In genomic region chr15:63749330-63749942, GRCh38 we compare ENCODE assay signal across 17 cellular contexts.
DNase-seq lines count a peak whose midpoint lies in the region; ATAC-seq and TF ChIP-seq lines count a peak whose summit lies in the region.
"Had no signal": no experiment of that assay in that cellular context is flagged by ENCODE, and none has a peak within 500 bp of the region (broad histone marks: within the 10 kb centered on the region; RNA-seq: fewer than 3 reads in every experiment).

No MANE protein-coding gene starts in this region.

- H3K9me2 ChIP-seq in PC-3 (replicated peaks; ENCODE audit: low read length) = no peaks in the 10 kb centered on the region

- no peaks in the 10 kb centered on the region for H3K79me1 ChIP-seq in H9 (ENCODE audit: insufficient read depth, low read depth, low read length, poor library complexity, severe bottlenecking)

- intact Hi-C loops in CD8-positive, alpha-beta T cell (cut with DNase I, micrococcal nuclease) = no loop called here
- intact Hi-C loops in PC-3 (cut with micrococcal nuclease) = no loop called here
- intact Hi-C loops in posterior cingulate gyrus (cut with DNase I) = no loop called here

- no peak overlapping the region for H3K56ac ChIP-seq in H9 (ENCODE audit: insufficient read length, low read depth, low read length)

- no peak overlapping the region for H2BK5ac ChIP-seq in H9 (ENCODE audit: insufficient read length, low read length)

- H3K18ac ChIP-seq in H9 (ENCODE audit: insufficient read length, low read depth, low read length) = no peak overlapping the region

- WGBS in H9 (ENCODE audit: extremely low coverage, insufficient read length, low lambda C conversion rate) = no CpG with 5 or more reads among the region's 2 CpGs

- H2BK120ac ChIP-seq in H9 (ENCODE audit: low read depth, low read length, poor library complexity, severe bottlenecking) = no peak overlapping the region

- peaks cover 37% of the 10 kb centered on the region for H3K36me3 ChIP-seq in CD8-positive, alpha-beta T cell (ENCODE audit: insufficient read depth, low read length)
- peaks cover 8% of the 10 kb centered on the region for H3K36me3 ChIP-seq in PC-3 (ENCODE audit: low read depth, low read length)

- no peak overlapping the region for H4K8ac ChIP-seq in H9 (replicated peaks; ENCODE audit: insufficient read length, low read depth, low read length)

- DNase-seq in CD8-positive, alpha-beta T cell = no peak
- DNase-seq in H9 = no peak
- peak; percentile 5 for DNase-seq in PC-3
- peak; percentile 9 for DNase-seq in fibroblast of villous mesenchyme (ENCODE audit: low read depth)
- no peak for DNase-seq in posterior cingulate gyrus
- DNase-seq in activated naive CD4-positive, alpha-beta T cell treated with Interleukin-2 at 50 U/mL for 16 hours = no peak
- DNase-seq in hippocampal formation (lab: John Stamatoyannopoulos, UW) = no peak
- DNase-seq in stimulated activated naive CD8-positive, alpha-beta T cell treated with anti-CD3 and anti-CD28 coated beads, Interleukin-15, amount 100 ng/mL, for 72 hours = no peak
- DNase-seq: BE2C; CD4-positive, CD25-positive, alpha-beta regulatory T cell; DMS153; H7; NCI-H1417; NCI-H187 treated with DMSO at 0.1 percent for 48 hours; NCI-H226; NCI-H524 treated with DMSO at 0.1 percent for 48 hours; PC-9 had no signal

- no peak overlapping the region for H2BK20ac ChIP-seq in H9 (ENCODE audit: low read depth, low read length, poor library complexity, severe bottlenecking)

- H4K20me1 ChIP-seq in H9 (ENCODE audit: control insufficient read depth, insufficient read depth, insufficient read length) (no peaks in the 10 kb centered on the region), PC-3 (ENCODE audit: low read length) (peaks cover 3% of the 10 kb centered on the region; the same call in 1 of the 2 replicates)

- no peak overlapping the region for H2AK5ac ChIP-seq in H9 (ENCODE audit: insufficient read length, low read length)

- H3K9ac ChIP-seq in H9 (ENCODE audit: extremely low read depth, insufficient read length, low read length) (no peak overlapping the region), PC-3 (ENCODE audit: low read length) (no peak overlapping the region)

- no peaks in the 10 kb centered on the region for H3K27me3 ChIP-seq in CD8-positive, alpha-beta T cell (ENCODE audit: insufficient read depth, low read length)
- no peaks in the 10 kb centered on the region for H3K27me3 ChIP-seq in H9 (ENCODE audit: insufficient read depth, low read length)
- H3K27me3 ChIP-seq in PC-3 (ENCODE audit: low read length) = no peaks in the 10 kb centered on the region
- H3K27me3 ChIP-seq: BE2C had no signal

- peaks cover 79% of the 10 kb centered on the region for H3K36me3 Mint-ChIP-seq in CD8-positive, alpha-beta T cell
- H3K36me3 Mint-ChIP-seq in H9 (ENCODE audit: insufficient read depth in 1 of 3, low read depth in 3 of 3) = peaks cover 14 to 28% (median 18%) of the 10 kb centered on the region in 3 experiments; a peak in 6 of 7 replicates

- no peak overlapping the region for H3K4me3 ChIP-seq in CD8-positive, alpha-beta T cell (ENCODE audit: low read depth, low read length)
- no peak overlapping the region for H3K4me3 ChIP-seq in PC-3 (ENCODE audit: low read length)
- no peak overlapping the region for H3K4me3 ChIP-seq in fibroblast of villous mesenchyme (ENCODE audit: low read depth, low read length)
- H3K4me3 ChIP-seq: PC-9 had no signal

- BruUV-seq in PC-3 (replicated peaks; lab: Mats Ljungman, UMichigan) = no TSS peak

- H3K4me2 ChIP-seq in H9 (ENCODE audit: insufficient read depth, insufficient read length, low read length) = no peak overlapping the region
- no peak overlapping the region for H3K4me2 ChIP-seq in PC-3 (ENCODE audit: low read length)
- H3K4me2 ChIP-seq: PC-9 had no signal

- H3K4me1 Mint-ChIP-seq in CD8-positive, alpha-beta T cell (ENCODE audit: low read depth) = peaks cover 6% of the 10 kb centered on the region
- H3K4me1 Mint-ChIP-seq in H9 = peaks cover 0 to 8% of the 10 kb centered on the region in 2 experiments; a peak in 2 of 4 replicates
- H3K4me1 Mint-ChIP-seq in stimulated activated naive CD8-positive, alpha-beta T cell treated with anti-CD3 and anti-CD28 coated beads, Interleukin-15, amount 100 ng/mL, for 72 hours = no peaks in the 10 kb centered on the region

- H3K9me3 Mint-ChIP-seq in CD8-positive, alpha-beta T cell = peaks cover 5% of the 10 kb centered on the region
- H3K9me3 Mint-ChIP-seq in H9 = no peaks in the 10 kb centered on the region
- H3K9me3 Mint-ChIP-seq in stimulated activated naive CD8-positive, alpha-beta T cell treated with anti-CD3 and anti-CD28 coated beads, Interleukin-15, amount 100 ng/mL, for 72 hours = peaks cover 0 to 7% of the 10 kb centered on the region in 2 donors

- H4K5ac ChIP-seq in H9 (ENCODE audit: insufficient read length, low read depth, low read length) = no peak overlapping the region

- POLR2A ChIA-PET in CD8-positive, alpha-beta T cell (lab: Charles Lee) = interaction anchor here (0.6 kb wide), 1 partner anchor 75 kb away, joined by 3 read pairs; no protein-coding TSS in a partner anchor
- POLR2A ChIA-PET in PC-3 (lab: Charles Lee; ENCODE audit: unreplicated experiment) = no interaction called here

- no peak overlapping the region for H3T11ph ChIP-seq in H9 (ENCODE audit: low read length)

- ATAC-seq in CD8-positive, alpha-beta T cell = peak; percentile 50
- ATAC-seq in PC-3 = peak; percentile 60
- no peak for ATAC-seq in stimulated activated naive CD8-positive, alpha-beta T cell treated with anti-CD3 and anti-CD28 coated beads, Interleukin-15, amount 100 ng/mL, for 72 hours

- no peaks in the 10 kb centered on the region for H3K27me3 Mint-ChIP-seq in CD8-positive, alpha-beta T cell (ENCODE audit: low read depth)
- no peaks in the 10 kb centered on the region for H3K27me3 Mint-ChIP-seq in H9 (ENCODE audit: low read depth)
- no peaks in the 10 kb centered on the region for H3K27me3 Mint-ChIP-seq in stimulated activated naive CD8-positive, alpha-beta T cell treated with anti-CD3 and anti-CD28 coated beads, Interleukin-15, amount 100 ng/mL, for 72 hours
- H3K27me3 Mint-ChIP-seq: CD4-positive, CD25-positive, alpha-beta regulatory T cell had no signal

- H2BK15ac ChIP-seq in H9 (ENCODE audit: low read depth, low read length) = no peak overlapping the region

- no peak overlapping the region for H3K27ac Mint-ChIP-seq in CD8-positive, alpha-beta T cell
- H3K27ac Mint-ChIP-seq in H9 = peak overlapping the region in 2 of 3 experiments; percentile 24 to 70; a peak in 1 of 7 replicates
- no peak overlapping the region for H3K27ac Mint-ChIP-seq in stimulated activated naive CD8-positive, alpha-beta T cell treated with anti-CD3 and anti-CD28 coated beads, Interleukin-15, amount 100 ng/mL, for 72 hours
- H3K27ac Mint-ChIP-seq: CD4-positive, CD25-positive, alpha-beta regulatory T cell had no signal

- H3K4ac ChIP-seq in H9 (ENCODE audit: low read depth, low read length) = no peak overlapping the region

- no peaks in the 10 kb centered on the region for H3K23me2 ChIP-seq in H9 (ENCODE audit: insufficient read length, low read depth, low read length, poor library complexity, severe bottlenecking)

- CTCF ChIA-PET in CD8-positive, alpha-beta T cell (lab: Charles Lee) = interaction anchor here (0.8 to 2.0 kb wide), 4 partner anchors 262 to 344 kb away, joined by 3 to 6 read pairs (median 4); partner anchors contain the start of genes CIAO2A and DAPK2
- CTCF ChIA-PET in PC-3 (lab: Charles Lee) = no interaction called here

- no peak overlapping the region for H2BK12ac ChIP-seq in H9 (ENCODE audit: insufficient read length, low read depth, low read length)

- no peak overlapping the region for H3K4me3 Mint-ChIP-seq in CD8-positive, alpha-beta T cell
- no peak overlapping the region for H3K4me3 Mint-ChIP-seq in H9
- no peak overlapping the region for H3K4me3 Mint-ChIP-seq in stimulated activated naive CD8-positive, alpha-beta T cell treated with anti-CD3 and anti-CD28 coated beads, Interleukin-15, amount 100 ng/mL, for 72 hours
- H3K4me3 Mint-ChIP-seq: CD4-positive, CD25-positive, alpha-beta regulatory T cell had no signal

- no peak overlapping the region for H3K14ac ChIP-seq in H9 (ENCODE audit: insufficient read depth, low read length)

- TF ChIP-seq CTCF in CD8-positive, alpha-beta T cell (IDR thresholded peaks at IDR 0.05) = no peak
- no peak for TF ChIP-seq CTCF in H9 (conservative IDR thresholded peaks at IDR 0.05)
- TF ChIP-seq CTCF in PC-3 (conservative IDR thresholded peaks at IDR 0.05; ENCODE audit: low read depth, low read length) = no peak
- TF ChIP-seq CTCF in fibroblast of villous mesenchyme (IDR thresholded peaks at IDR 0.05; ENCODE audit: insufficient read depth, low read depth, low read length) = no peak

- H3K23ac ChIP-seq in H9 (ENCODE audit: insufficient read length, low read depth, low read length) = no peak overlapping the region

- H2AFZ ChIP-seq in H9 (ENCODE audit: low read length) = no peak overlapping the region
- H2AFZ ChIP-seq in PC-3 (ENCODE audit: low read length) = no peak overlapping the region
- H2AFZ ChIP-seq: PC-9 had no signal

- no peak overlapping the region for H4K91ac ChIP-seq in H9 (ENCODE audit: insufficient read length, low read depth, low read length)

- no peaks in the 10 kb centered on the region for H3K9me3 ChIP-seq in CD8-positive, alpha-beta T cell (ENCODE audit: low read length)
- no peaks in the 10 kb centered on the region for H3K9me3 ChIP-seq in H9 (ENCODE audit: control insufficient read depth, low read depth, low read length)
- H3K9me3 ChIP-seq in PC-3 (ENCODE audit: low read length) = no peaks in the 10 kb centered on the region
- H3K9me3 ChIP-seq: BE2C had no signal

- H3F3A ChIP-seq in PC-3 (ENCODE audit: low read length, unreplicated experiment) = no peaks in the 10 kb centered on the region

- no peak overlapping the region for H3K27ac ChIP-seq in CD8-positive, alpha-beta T cell (ENCODE audit: low read depth, low read length)
- H3K27ac ChIP-seq in H9 (ENCODE audit: insufficient read length, low read depth, low read length) = no peak overlapping the region
- H3K27ac ChIP-seq in PC-3 (ENCODE audit: low read length) = no peak overlapping the region
- H3K27ac ChIP-seq: PC-9 had no signal

- H3K4me1 ChIP-seq in CD8-positive, alpha-beta T cell (ENCODE audit: insufficient read depth, low read length) = no peaks in the 10 kb centered on the region
- no peaks in the 10 kb centered on the region for H3K4me1 ChIP-seq in H9 (ENCODE audit: insufficient read depth, low read length)
- H3K4me1 ChIP-seq in PC-3 (ENCODE audit: insufficient read depth, low read length) = 0 out of 2 replicates have a peak, but pooled peaks cover 3% of the 10 kb centered on the region
- H3K4me1 ChIP-seq: BE2C had no signal

- H3K79me2 ChIP-seq in H9 (ENCODE audit: insufficient read depth, low read length) (no peaks in the 10 kb centered on the region), PC-3 (ENCODE audit: low read length) (no peaks in the 10 kb centered on the region)

Comparison
In these comparisons a context has a peak if more than half of its experiments do, and no peak if none do; other contexts are left out.
1. DNase-seq: peak in PC-3 (single experiment) and fibroblast of villous mesenchyme (single experiment); none in CD8-positive, alpha-beta T cell (0 of 7), H9 (single experiment), posterior cingulate gyrus (0 of 10), activated naive CD4-positive, alpha-beta T cell treated with Interleukin-2 at 50 U/mL for 16 hours (single experiment), hippocampal formation (0 of 2) and stimulated activated naive CD8-positive, alpha-beta T cell treated with anti-CD3 and anti-CD28 coated beads, Interleukin-15, amount 100 ng/mL, for 72 hours (0 of 2).
2. H3K27ac Mint-ChIP-seq: peak in H9 (2 of 3); none in CD8-positive, alpha-beta T cell (single experiment) and stimulated activated naive CD8-positive, alpha-beta T cell treated with anti-CD3 and anti-CD28 coated beads, Interleukin-15, amount 100 ng/mL, for 72 hours (0 of 2).